ENCODE assay signal across 8 cellular contexts in genomic region chr17:44354582-44355309, GRCh38. TPM values are rescaled to one million over a fixed set of nuclear protein-coding genes. Genes with fewer than 3 reads are reported as not detected.
A peak's percentile ranks its signal among the peaks of the same experiment; 100 is the strongest.
DNase-seq lines count a peak whose midpoint lies in the region; ATAC-seq and TF ChIP-seq lines count a peak whose summit lies in the region.

No MANE protein-coding gene starts in this region.

- WGBS in mammary epithelial cell (ENCODE audit: low coverage, missing lambda C conversion rate), result 40% methylated on average over 13 of the region's 67 CpGs

- TF ChIP-seq EP300 in neural cell (conservative IDR thresholded peaks at IDR 0.05; ENCODE audit: poor library complexity, severe bottlenecking), result no peak

- H3K4me1 ChIP-seq in ES-I3 (ENCODE audit: insufficient read depth, low read length) (no peaks in the 10 kb centered on the region), mammary epithelial cell (ENCODE audit: insufficient read depth, low read length) (no peaks in the 10 kb centered on the region)

- no TSS peak for BruUV-seq in mammary epithelial cell (replicated peaks; lab: Mats Ljungman, UMichigan)

- H4K20me1 ChIP-seq in mammary epithelial cell (ENCODE audit: insufficient read depth, low read length) (no peaks in the 10 kb centered on the region), neural cell (ENCODE audit: insufficient read depth) (peaks cover 28% of the 10 kb centered on the region)

- in situ Hi-C loops in mammary epithelial cell (cut with MboI; ENCODE audit: low sequenced_read_pairs in 2 of 2), result no loop called here

- no peaks in the 10 kb centered on the region for H3K9me2 ChIP-seq in neural cell (ENCODE audit: insufficient read depth, low read length)

- CTCF ChIA-PET in mammary epithelial cell (lab: Charles Lee; ENCODE audit: low non-redundant PET), result no interaction called here

- H3K36me3 ChIP-seq in ES-I3 (ENCODE audit: insufficient read depth, low read length) (no peaks in the 10 kb centered on the region), mammary epithelial cell (ENCODE audit: insufficient read depth, low read length) (peaks cover 2% of the 10 kb centered on the region), neural cell (ENCODE audit: insufficient read depth, low read length) (no peaks in the 10 kb centered on the region)

- intact Hi-C loops in mammary epithelial cell (cut with micrococcal nuclease), result no loop called here

- no peaks in the 10 kb centered on the region for H3K9me3 ChIP-seq in ES-I3 (ENCODE audit: control insufficient read depth, insufficient read depth, low read length)
- H3K9me3 ChIP-seq in mammary epithelial cell (replicated peaks; ENCODE audit: insufficient read depth, low read length), result no peaks in the 10 kb centered on the region
- H3K9me3 ChIP-seq in neural cell (ENCODE audit: low read length), result no peaks in the 10 kb centered on the region

- dilution Hi-C loops in mammary epithelial cell (cut with HindIII; ENCODE audit: low sequenced_read_pairs), result no loop called here

- H3F3A ChIP-seq in neural cell (ENCODE audit: insufficient read depth, low read length, poor library complexity, severe bottlenecking), result no peaks in the 10 kb centered on the region

- no peak overlapping the region for H3K27ac ChIP-seq in mammary epithelial cell (ENCODE audit: insufficient read depth, low read depth, low read length)
- H3K27ac ChIP-seq in neural cell (ENCODE audit: low read length), result no peak overlapping the region

- peak; percentile 21 for DNase-seq in T-helper 22 cell (ENCODE audit: low read depth)
- no peak for DNase-seq in mammary epithelial cell
- DNase-seq in OCI-M1 (lab: John Stamatoyannopoulos, UW), result no peak

- H3K9ac ChIP-seq in ES-I3 (ENCODE audit: low read depth, low read length) (peak overlapping the region; percentile 68; the same call in 1 of the 2 replicates), mammary epithelial cell (ENCODE audit: insufficient read depth, low read length) (no peak overlapping the region), neural cell (ENCODE audit: low read length) (no peak overlapping the region)

- H2AFZ ChIP-seq in mammary epithelial cell (ENCODE audit: low read depth, low read length), result peak overlapping the region; percentile 20
- H2AFZ ChIP-seq in neural cell (ENCODE audit: low read depth, low read length), result no peak overlapping the region

- H3K4me2 ChIP-seq in mammary epithelial cell (ENCODE audit: insufficient read depth, low read depth, low read length) (peak overlapping the region; percentile 57), neural cell (ENCODE audit: low read length) (no peak overlapping the region)

- no peaks in the 10 kb centered on the region for H3K27me3 ChIP-seq in mammary epithelial cell (ENCODE audit: insufficient read depth, low read length)
- no peaks in the 10 kb centered on the region for H3K27me3 ChIP-seq in neural cell (ENCODE audit: insufficient read depth, low read depth, low read length)

- peaks cover 4% of the 10 kb centered on the region for H3K79me2 ChIP-seq in mammary epithelial cell (ENCODE audit: insufficient read depth, low read length)
- peaks cover 16% of the 10 kb centered on the region for H3K79me2 ChIP-seq in neural cell (replicated peaks; ENCODE audit: insufficient read depth, low read length)

- no peak for TF ChIP-seq RAD21 in neural cell (conservative IDR thresholded peaks at IDR 0.05)

- H3K4me3 ChIP-seq in mammary epithelial cell (replicated peaks in 1 of 3; ENCODE audit: insufficient read depth in 1 of 3, low read depth in 2 of 3, low read length in 3 of 3) (no peak overlapping the region), neural cell (ENCODE audit: low read length) (no peak overlapping the region)

- ATAC-seq in HG02973 (IDR thresholded peaks at IDR 0.05; ENCODE audit: unreplicated experiment) (no peak), HG03159 (IDR thresholded peaks at IDR 0.05; ENCODE audit: unreplicated experiment) (no peak), GM18870 (IDR thresholded peaks at IDR 0.05; ENCODE audit: unreplicated experiment) (no peak)

- TF ChIP-seq CTCF in mammary epithelial cell (conservative IDR thresholded peaks at IDR 0.05 in 1 of 2, IDR thresholded peaks at IDR 0.05 in 1 of 2; ENCODE audit: extremely low read depth in 1 of 2, insufficient read depth in 1 of 2, low read depth in 1 of 2, low read length in 2 of 2), result peak; percentile 10 to 47
- peak; percentile 42 for TF ChIP-seq CTCF in neural cell (IDR thresholded peaks at IDR 0.05; ENCODE audit: poor library complexity, severe bottlenecking)

TF ChIP-seq in neural cell, 6 proteins besides CTCF, POLR2A, EP300 and RAD21:
- TF ChIP-seq, protein P1, sequence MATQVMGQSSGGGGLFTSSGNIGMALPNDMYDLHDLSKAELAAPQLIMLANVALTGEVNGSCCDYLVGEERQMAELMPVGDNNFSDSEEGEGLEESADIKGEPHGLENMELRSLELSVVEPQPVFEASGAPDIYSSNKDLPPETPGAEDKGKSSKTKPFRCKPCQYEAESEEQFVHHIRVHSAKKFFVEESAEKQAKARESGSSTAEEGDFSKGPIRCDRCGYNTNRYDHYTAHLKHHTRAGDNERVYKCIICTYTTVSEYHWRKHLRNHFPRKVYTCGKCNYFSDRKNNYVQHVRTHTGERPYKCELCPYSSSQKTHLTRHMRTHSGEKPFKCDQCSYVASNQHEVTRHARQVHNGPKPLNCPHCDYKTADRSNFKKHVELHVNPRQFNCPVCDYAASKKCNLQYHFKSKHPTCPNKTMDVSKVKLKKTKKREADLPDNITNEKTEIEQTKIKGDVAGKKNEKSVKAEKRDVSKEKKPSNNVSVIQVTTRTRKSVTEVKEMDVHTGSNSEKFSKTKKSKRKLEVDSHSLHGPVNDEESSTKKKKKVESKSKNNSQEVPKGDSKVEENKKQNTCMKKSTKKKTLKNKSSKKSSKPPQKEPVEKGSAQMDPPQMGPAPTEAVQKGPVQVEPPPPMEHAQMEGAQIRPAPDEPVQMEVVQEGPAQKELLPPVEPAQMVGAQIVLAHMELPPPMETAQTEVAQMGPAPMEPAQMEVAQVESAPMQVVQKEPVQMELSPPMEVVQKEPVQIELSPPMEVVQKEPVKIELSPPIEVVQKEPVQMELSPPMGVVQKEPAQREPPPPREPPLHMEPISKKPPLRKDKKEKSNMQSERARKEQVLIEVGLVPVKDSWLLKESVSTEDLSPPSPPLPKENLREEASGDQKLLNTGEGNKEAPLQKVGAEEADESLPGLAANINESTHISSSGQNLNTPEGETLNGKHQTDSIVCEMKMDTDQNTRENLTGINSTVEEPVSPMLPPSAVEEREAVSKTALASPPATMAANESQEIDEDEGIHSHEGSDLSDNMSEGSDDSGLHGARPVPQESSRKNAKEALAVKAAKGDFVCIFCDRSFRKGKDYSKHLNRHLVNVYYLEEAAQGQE (IDR thresholded peaks at IDR 0.05; ENCODE audit: borderline replicate concordance), result no peak
- TF ChIP-seq SMC3 (conservative IDR thresholded peaks at IDR 0.05; ENCODE audit: poor library complexity), result no peak
- TF ChIP-seq EZH2 (IDR thresholded peaks at IDR 0.05; ENCODE audit: borderline replicate concordance, insufficient read depth, low read length, poor library complexity, severe bottlenecking), result no peak
- no peak for TF ChIP-seq POLR2AphosphoS5 (IDR thresholded peaks at IDR 0.05)
- TF ChIP-seq MXI1 (conservative IDR thresholded peaks at IDR 0.05; ENCODE audit: poor library complexity, severe bottlenecking), result no peak
- TF ChIP-seq TAF1 (IDR thresholded peaks at IDR 0.05; ENCODE audit: low read depth), result no peak
TF ChIP-seq in neural cell: peak in this region for 0.

RNA-seq across cellular contexts. Expression of gene FAM171A2, which starts 8.9 kb away (rescaled TPM):
- total RNA-seq in mammary epithelial cell, result 1 to 10 TPM; 2.0 to 4.0 TPM
- polyA plus RNA-seq in mammary epithelial cell (0.59 TPM), neural cell (73.6 and 88.3 TPM in 2 replicates)
- polyA minus RNA-seq in mammary epithelial cell (0.62 TPM), neural cell (73.7 and 102 TPM in 2 replicates)

RNA-seq across cellular contexts. Expression of gene GRN, which starts 9.6 kb away (rescaled TPM):
- total RNA-seq in mammary epithelial cell, result 100 to 1,000 TPM; 288 to 394 TPM
- polyA plus RNA-seq in mammary epithelial cell (369 TPM), neural cell (18.9 and 21.8 TPM in 2 replicates)
- polyA minus RNA-seq in mammary epithelial cell (293 TPM), neural cell (18.9 and 31.9 TPM in 2 replicates)

RNA-seq across cellular contexts. Expression of gene SLC25A39, which starts 30.1 kb away (rescaled TPM):
- total RNA-seq in mammary epithelial cell, result 100 to 1,000 TPM; 116 to 169 TPM
- polyA plus RNA-seq in mammary epithelial cell (176 TPM), neural cell (73.4 and 98.8 TPM in 2 replicates)
- polyA minus RNA-seq in mammary epithelial cell (171 TPM), neural cell (23.5 and 28.0 TPM in 2 replicates)

RNA-seq across cellular contexts. Expression of gene ITGA2B, which starts 34.7 kb away (rescaled TPM):
- 1 to 10 TPM in 1 of 2 donors, under 1 TPM in 1; 0.17 to 1.3 TPM for total RNA-seq in mammary epithelial cell
- polyA plus RNA-seq in mammary epithelial cell, result 0.32 TPM
- polyA minus RNA-seq in mammary epithelial cell, result not detected
- 3.1 and 3.9 TPM in 2 replicates for polyA plus RNA-seq in neural cell
- polyA minus RNA-seq in neural cell, result 2.4 and 2.8 TPM in 2 replicates

RNA-seq across cellular contexts. Expression of gene RUNDC3A, which starts 46.3 kb away (rescaled TPM):
- 1 to 10 TPM; 1.3 TPM for total RNA-seq in mammary epithelial cell
- 1.2 TPM for polyA plus RNA-seq in mammary epithelial cell
- polyA minus RNA-seq in mammary epithelial cell, result not detected
- polyA plus RNA-seq in neural cell, result 279 and 326 TPM in 2 replicates
- polyA minus RNA-seq in neural cell, result 130 and 135 TPM in 2 replicates

Comparison
In these comparisons a context has a peak if more than half of its experiments do, and no peak if none do; other contexts are left out.
1. RNA of gene FAM171A2, which starts 8.9 kb away (polyA plus RNA-seq): 73.6 to 88.3 TPM in neural cell; 0.59 TPM in mammary epithelial cell (single experiment); every median in the first group is over 10 times any median in the second.
2. RNA of gene GRN, which starts 9.6 kb away (polyA plus RNA-seq): 369 TPM in mammary epithelial cell (single experiment); 18.9 to 21.8 TPM in neural cell; every median in the first group is over 10 times any median in the second.